2 cellular contexts compared by ENCODE assay signal in the genomic region with DNA sequence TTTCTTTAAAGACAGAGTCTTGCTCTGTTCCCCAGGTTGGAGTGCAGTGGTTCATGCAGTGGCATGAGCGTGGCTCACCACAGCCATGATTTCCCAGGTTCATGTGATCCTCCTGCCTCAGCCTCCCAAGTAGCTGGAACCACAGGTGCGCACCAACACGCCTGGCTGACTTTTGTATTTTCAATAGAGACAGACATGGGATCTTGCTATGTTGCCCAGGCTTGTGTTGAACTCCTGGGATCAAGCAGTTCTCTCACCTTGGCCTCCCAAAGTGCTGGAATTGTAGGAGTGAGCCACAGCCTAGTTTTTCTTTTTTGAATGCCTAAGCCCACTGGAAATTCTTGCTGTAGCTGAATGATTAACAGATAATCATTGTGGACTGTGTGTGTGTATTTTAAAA.
A peak's percentile ranks its signal among the peaks of the same experiment; 100 is the strongest.
TF ChIP-seq lines count a peak whose summit lies in the region.

No MANE protein-coding gene starts in this region.

TF ChIP-seq in HepG2, 621 proteins besides CTCF, POLR2A, EP300 and RAD21 (continued from another document):
- peak; percentile 73; the same call in 1 of the 2 replicates for TF ChIP-seq ZNF121 (CRISPR knock-in tag; IDR thresholded peaks at IDR 0.05)
TF ChIP-seq in HepG2: peak in this region for 1.

TF ChIP-seq in K562, 482 proteins besides CTCF, POLR2A, EP300 and RAD21 (continued from another document):
- TF ChIP-seq ZNF121 (CRISPR knock-in tag; conservative IDR thresholded peaks at IDR 0.05) = peak; percentile 77; the same call in 1 of the 2 replicates
